In genomic region chr5:152124413-152125082, GRCh38 we compare ENCODE assay signal across 21 cellular contexts.
DNase-seq lines count a peak whose midpoint lies in the region; ATAC-seq and TF ChIP-seq lines count a peak whose summit lies in the region.
"Had no signal": no experiment of that assay in that cellular context is flagged by ENCODE, and none has a peak within 500 bp of the region (broad histone marks: within the 10 kb centered on the region; RNA-seq: fewer than 3 reads in every experiment).

No MANE protein-coding gene starts in this region.

- no peak overlapping the region for H3K9ac ChIP-seq in H9 (ENCODE audit: extremely low read depth, insufficient read length, low read length)

- H3K27me3 ChIP-seq in H9 (ENCODE audit: insufficient read depth, low read length), result no peaks in the 10 kb centered on the region; the same call in 1 of the 2 replicates
- H3K27me3 ChIP-seq in heart right ventricle, result peaks cover 0 to 8% (median 0%) of the 10 kb centered on the region in 7 donors
- H3K27me3 ChIP-seq: MG63, SJSA1 had no signal

- WGBS in H9 (ENCODE audit: extremely low coverage, insufficient read length, low lambda C conversion rate), result no CpG with 5 or more reads among the region's 12 CpGs
- WGBS in heart right ventricle, 2 donors, result 82 to 86% methylated on average over 12 of the region's 12 CpGs

- no peak overlapping the region for H3K4ac ChIP-seq in H9 (ENCODE audit: low read depth, low read length)

- no peaks in the 10 kb centered on the region for H4K20me1 ChIP-seq in H9 (ENCODE audit: control insufficient read depth, insufficient read depth, insufficient read length)

- intact Hi-C loops in heart right ventricle (cut with DNase I), result no loop called here

- no peak overlapping the region for H4K91ac ChIP-seq in H9 (ENCODE audit: insufficient read length, low read depth, low read length)

- H3K9me3 Mint-ChIP-seq in H9 (no peaks in the 10 kb centered on the region), WTC11 (no peaks in the 10 kb centered on the region), T-cell (no peaks in the 10 kb centered on the region)

- no peaks in the 10 kb centered on the region for H3K23me2 ChIP-seq in H9 (ENCODE audit: insufficient read length, low read depth, low read length, poor library complexity, severe bottlenecking)

- no peak overlapping the region for H4K8ac ChIP-seq in H9 (replicated peaks; ENCODE audit: insufficient read length, low read depth, low read length)

- no peak overlapping the region for H2AFZ ChIP-seq in H9 (ENCODE audit: low read length)
- H2AFZ ChIP-seq: PC-9 had no signal

- no peaks in the 10 kb centered on the region; the same call in 1 of the 2 replicates for H3K27me3 Mint-ChIP-seq in H9 (ENCODE audit: low read depth)
- H3K27me3 Mint-ChIP-seq in WTC11 (ENCODE audit: low read depth), result no peaks in the 10 kb centered on the region
- peaks cover 4 to 10% of the 10 kb centered on the region in 2 donors for H3K27me3 Mint-ChIP-seq in T-cell

- H3K9me3 ChIP-seq in H9 (ENCODE audit: control insufficient read depth, low read depth, low read length), result no peaks in the 10 kb centered on the region
- H3K9me3 ChIP-seq in heart right ventricle, result no peaks in the 10 kb centered on the region
- H3K9me3 ChIP-seq: MG63, SJSA1 had no signal

- no peaks in the 10 kb centered on the region for H3K36me3 Mint-ChIP-seq in H9 (ENCODE audit: insufficient read depth in 1 of 3, low read depth in 3 of 3)
- H3K36me3 Mint-ChIP-seq in WTC11, result no peaks in the 10 kb centered on the region
- H3K36me3 Mint-ChIP-seq in T-cell, result no peaks in the 10 kb centered on the region

- no peak overlapping the region for H2BK120ac ChIP-seq in H9 (ENCODE audit: low read depth, low read length, poor library complexity, severe bottlenecking)

- no peak overlapping the region for H3K56ac ChIP-seq in H9 (ENCODE audit: insufficient read length, low read depth, low read length)

- TF ChIP-seq CTCF in H9 (conservative IDR thresholded peaks at IDR 0.05) (no peak), WTC11 (IDR thresholded peaks at IDR 0.05) (no peak), heart right ventricle (IDR thresholded peaks at IDR 0.05) (no peak)

- no peak overlapping the region for H2BK12ac ChIP-seq in H9 (ENCODE audit: insufficient read length, low read depth, low read length)

- H2BK15ac ChIP-seq in H9 (ENCODE audit: low read depth, low read length), result no peak overlapping the region

- H2AK5ac ChIP-seq in H9 (ENCODE audit: insufficient read length, low read length), result no peak overlapping the region

- H3K4me1 Mint-ChIP-seq in H9, result peaks cover 17 to 20% of the 10 kb centered on the region in 2 experiments
- H3K4me1 Mint-ChIP-seq in WTC11, result peaks cover 17% of the 10 kb centered on the region
- H3K4me1 Mint-ChIP-seq in T-cell, result no peaks in the 10 kb centered on the region

- H3K27ac Mint-ChIP-seq in H9, result no peak overlapping the region
- H3K27ac Mint-ChIP-seq in WTC11, result no peak overlapping the region
- no peak overlapping the region for H3K27ac Mint-ChIP-seq in T-cell
- H3K27ac Mint-ChIP-seq: HFFc6 had no signal

- no peak overlapping the region; the same call in 1 of the 2 replicates for H3K14ac ChIP-seq in H9 (ENCODE audit: insufficient read depth, low read length)

- no peak overlapping the region for H3K4me3 Mint-ChIP-seq in H9
- no peak overlapping the region for H3K4me3 Mint-ChIP-seq in WTC11
- H3K4me3 Mint-ChIP-seq in T-cell, result no peak overlapping the region
- H3K4me3 Mint-ChIP-seq: HFFc6 had no signal

- ATAC-seq in WTC11, result peak; percentile 93
- no peak for ATAC-seq in heart right ventricle
- no peak for ATAC-seq in T-cell (replicated peaks in 1 of 4)

- H3K23ac ChIP-seq in H9 (ENCODE audit: insufficient read length, low read depth, low read length), result no peak overlapping the region

- CTCF ChIA-PET in WTC11 (lab: Charles Lee) (interaction anchor here (0.9 to 1.4 kb wide), 3 partner anchors 18 to 299 kb away, joined by 4 to 8 read pairs (median 4); no protein-coding TSS in a partner anchor), T-cell (lab: Charles Lee) (interaction anchor here (0.6 to 0.9 kb wide), 2 partner anchors 13 to 306 kb away, joined by 3 read pairs; no protein-coding TSS in a partner anchor)

- H3K4me2 ChIP-seq in H9 (ENCODE audit: insufficient read depth, insufficient read length, low read length), result no peak overlapping the region
- H3K4me2 ChIP-seq: PC-9 had no signal

- H3K18ac ChIP-seq in H9 (ENCODE audit: insufficient read length, low read depth, low read length), result no peak overlapping the region

- H3K79me2 ChIP-seq in H9 (ENCODE audit: insufficient read depth, low read length), result no peaks in the 10 kb centered on the region

- no peak overlapping the region for H3T11ph ChIP-seq in H9 (ENCODE audit: low read length)

- no peaks in the 10 kb centered on the region for H3K36me3 ChIP-seq in heart right ventricle
- H3K36me3 ChIP-seq: MG63, SJSA1 had no signal

- H3K27ac ChIP-seq in H9 (ENCODE audit: insufficient read length, low read depth, low read length), result no peak overlapping the region
- no peak overlapping the region for H3K27ac ChIP-seq in heart right ventricle
- H3K27ac ChIP-seq: C4-2B, PC-9, SJSA1 had no signal

- no peak overlapping the region for H4K5ac ChIP-seq in H9 (ENCODE audit: insufficient read length, low read depth, low read length)

- no peaks in the 10 kb centered on the region for H3K79me1 ChIP-seq in H9 (ENCODE audit: insufficient read depth, low read depth, low read length, poor library complexity, severe bottlenecking)

- H3K4me1 ChIP-seq in H9 (ENCODE audit: insufficient read depth, low read length) (no peaks in the 10 kb centered on the region; the same call in none of the 2 replicates), heart right ventricle (no peaks in the 10 kb centered on the region)
- H3K4me1 ChIP-seq: SJSA1 had no signal

- H3K4me3 ChIP-seq in heart right ventricle, result no peak overlapping the region
- H3K4me3 ChIP-seq: MG63, PC-9, SJSA1 had no signal

- peak; percentile 42 for DNase-seq in H9
- peak; percentile 17 for DNase-seq in WTC11 (ENCODE audit: low spot score)
- peak; percentile 11 for DNase-seq in left kidney (ENCODE audit: low read depth, low spot score)
- peak; percentile 14 for DNase-seq in retina
- DNase-seq in heart right ventricle, result no peak
- no peak for DNase-seq in T-cell
- DNase-seq in activated naive CD4-positive, alpha-beta T cell treated with Interleukin-2 at 50 U/mL for 16 hours, result no peak
- DNase-seq: DMS 273 treated with DMSO at 0.1 percent for 48 hours, GOT3, HFFc6, IMR-90, Karpas-422, NCI-H1092, NCI-H187, NCI-H2171, NCI-H510A, NCI-H774, PC-9 had no signal

- POLR2A ChIA-PET in WTC11 (lab: Charles Lee), result no interaction called here
- POLR2A ChIA-PET in T-cell (lab: Charles Lee), result no interaction called here

- no peak overlapping the region for H2BK20ac ChIP-seq in H9 (ENCODE audit: low read depth, low read length, poor library complexity, severe bottlenecking)

- H2BK5ac ChIP-seq in H9 (ENCODE audit: insufficient read length, low read length), result no peak overlapping the region

TF ChIP-seq in WTC11, 78 proteins besides CTCF, POLR2A, EP300 and RAD21:
- no peak for TF ChIP-seq ZNF263 (CRISPR knock-in tag; IDR thresholded peaks at IDR 0.05; ENCODE audit: low read depth)
- TF ChIP-seq ZNF423 (CRISPR knock-in tag; IDR thresholded peaks at IDR 0.05), result peak; percentile 60; the same call in 1 of the 2 replicates

Comparison
In these comparisons a context has a peak if more than half of its experiments do, and no peak if none do; other contexts are left out.
1. DNase-seq: peak in H9 (single experiment), WTC11 (single experiment), left kidney (single experiment) and retina (single experiment); none in heart right ventricle (0 of 2), T-cell (0 of 34) and activated naive CD4-positive, alpha-beta T cell treated with Interleukin-2 at 50 U/mL for 16 hours (single experiment).